29 cellular contexts compared by ENCODE assay signal in the genomic region with DNA sequence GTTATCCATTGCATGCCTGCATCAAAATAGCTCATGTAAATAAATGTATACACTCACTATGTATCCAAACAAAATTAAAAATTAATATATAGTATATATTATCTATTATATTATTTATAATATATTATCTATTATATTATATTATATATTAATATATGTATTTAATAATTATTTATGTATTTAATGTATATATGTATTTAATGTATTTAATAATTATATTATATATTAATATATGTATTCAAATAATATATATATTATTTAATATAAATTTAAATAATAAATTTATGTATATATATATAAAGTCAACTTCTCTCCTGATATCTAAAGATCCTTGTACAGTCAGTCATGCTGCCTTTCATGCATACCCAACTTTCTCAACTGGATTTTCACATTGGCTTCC.
"Had no signal": no experiment of that assay in that cellular context is flagged by ENCODE, and none has a peak within 500 bp of the region (broad histone marks: within the 10 kb centered on the region; RNA-seq: fewer than 3 reads in every experiment).

No MANE protein-coding gene starts in this region.

- H3K4me1 Mint-ChIP-seq: activated CD4-positive, alpha-beta T cell treated with anti-CD3 and anti-CD28 coated beads, Interleukin-2, amount 10 ng/mL, durations not matched to agents 7 days and 5 days; activated naive CD4-positive, alpha-beta T cell treated with anti-CD3 and anti-CD28 coated beads, Interleukin-2, amount 50 U/mL, for 24 hours; activated naive CD8-positive, alpha-beta T cell treated with anti-CD3 and anti-CD28 coated beads for 36 hours; activated naive CD8-positive, alpha-beta T cell treated with anti-CD3 and anti-CD28 coated beads, Interleukin-2, amount 50 U/mL, for 24 hours; activated T-helper 17 cell treated with anti-CD3 and anti-CD28 coated beads, Interleukin-2, amount 50 U/mL, for 72 hours; T-helper 17 cell had no signal

- H3K27ac ChIP-seq: adrenal gland, body of pancreas, colonic mucosa, gastrocnemius medialis, heart left ventricle had no signal

- H3K4me3 Mint-ChIP-seq: activated CD4-positive, alpha-beta T cell treated with anti-CD3 and anti-CD28 coated beads, Interleukin-2, amount 10 ng/mL, durations not matched to agents 7 days and 5 days; activated CD8-positive, alpha-beta T cell treated with anti-CD3 and anti-CD28 coated beads for 36 hours; activated naive CD4-positive, alpha-beta T cell treated with anti-CD3 and anti-CD28 coated beads for 36 hours; activated naive CD4-positive, alpha-beta T cell treated with anti-CD3 and anti-CD28 coated beads, Interleukin-2, amount 50 U/mL, for 24 hours; activated naive CD8-positive, alpha-beta T cell treated with anti-CD3 and anti-CD28 coated beads for 36 hours; activated naive CD8-positive, alpha-beta T cell treated with anti-CD3 and anti-CD28 coated beads, Interleukin-2, amount 50 U/mL, for 24 hours; activated T-cell treated with anti-CD3 and anti-CD28 coated beads, Interleukin-2, amount 50 U/mL, for 4 hours; activated T-helper 17 cell treated with anti-CD3 and anti-CD28 coated beads, Interleukin-2, amount 50 U/mL, for 72 hours; T-helper 17 cell; T-helper 2 cell treated with Interferon-gamma antibody and Interleukin-4, amounts not matched to agents 5 μg/mL and 100 μg/mL, for 36 hours had no signal

- H3K36me3 ChIP-seq: adrenal gland, colonic mucosa, gastrocnemius medialis, heart left ventricle had no signal

- H3K4me1 ChIP-seq: adrenal gland, body of pancreas, colonic mucosa, gastrocnemius medialis, heart left ventricle had no signal

- H3K9me3 Mint-ChIP-seq: activated naive CD8-positive, alpha-beta T cell treated with anti-CD3 and anti-CD28 coated beads for 36 hours had no signal

- H3K27ac Mint-ChIP-seq: activated CD4-positive, alpha-beta T cell treated with anti-CD3 and anti-CD28 coated beads, Interleukin-2, amount 10 ng/mL, durations not matched to agents 7 days and 5 days; activated CD8-positive, alpha-beta T cell treated with anti-CD3 and anti-CD28 coated beads for 36 hours; activated naive CD4-positive, alpha-beta T cell treated with anti-CD3 and anti-CD28 coated beads for 36 hours; activated naive CD4-positive, alpha-beta T cell treated with anti-CD3 and anti-CD28 coated beads, Interleukin-2, amount 50 U/mL, for 24 hours; activated naive CD8-positive, alpha-beta T cell treated with anti-CD3 and anti-CD28 coated beads for 36 hours; activated naive CD8-positive, alpha-beta T cell treated with anti-CD3 and anti-CD28 coated beads, Interleukin-2, amount 50 U/mL, for 24 hours; activated T-helper 17 cell treated with anti-CD3 and anti-CD28 coated beads, Interleukin-2, amount 50 U/mL, for 72 hours; T-helper 17 cell; T-helper 2 cell treated with Interferon-gamma antibody and Interleukin-4, amounts not matched to agents 5 μg/mL and 100 μg/mL, for 36 hours had no signal

- H3K9me3 ChIP-seq: adrenal gland, body of pancreas, colonic mucosa, gastrocnemius medialis, heart left ventricle had no signal

- H3K27me3 ChIP-seq: adrenal gland, body of pancreas, colonic mucosa, gastrocnemius medialis, heart left ventricle had no signal

- H3K36me3 Mint-ChIP-seq: activated naive CD4-positive, alpha-beta T cell treated with anti-CD3 and anti-CD28 coated beads, Interleukin-2, amount 50 U/mL, for 24 hours; activated naive CD8-positive, alpha-beta T cell treated with anti-CD3 and anti-CD28 coated beads for 36 hours had no signal

- DNase-seq: activated CD4-positive, alpha-beta T cell treated with anti-CD3 and anti-CD28 coated beads for 1 hour; activated CD4-positive, alpha-beta T cell treated with anti-CD3 and anti-CD28 coated beads for 4 hours; activated CD4-positive, alpha-beta T cell treated with anti-CD3 and anti-CD28 coated beads, Interleukin-2, amount 10 ng/mL, durations not matched to agents 7 days and 5 days; activated CD4-positive, alpha-beta T cell treated with anti-CD3 and anti-CD28 coated beads, Interleukin-2, amount 50 U/mL, for 48 hours; activated CD8-positive, alpha-beta memory T cell treated with anti-CD3 and anti-CD28 coated beads for 24 hours; activated CD8-positive, alpha-beta T cell treated with anti-CD3 and anti-CD28 coated beads for 36 hours; activated effector memory CD4-positive, alpha-beta T cell treated with Interleukin-2 at 50 U/mL for 16 hours; activated naive CD4-positive, alpha-beta T cell treated with anti-CD3 and anti-CD28 coated beads for 36 hours; activated naive CD8-positive, alpha-beta T cell treated with anti-CD3 and anti-CD28 coated beads for 36 hours; activated naive CD8-positive, alpha-beta T cell treated with anti-CD3 and anti-CD28 coated beads, Interleukin-2, amount 50 U/mL, for 24 hours; activated T-cell treated with anti-CD3 and anti-CD28 coated beads, Interleukin-2, amount 50 U/mL, for 4 hours; adrenal gland; amygdala; aorta; body of pancreas; caudate nucleus; colonic mucosa; effector CD8-positive, alpha-beta T cell; foreskin fibroblast; gastrocnemius medialis; glutamatergic neuron; heart left ventricle; T-helper 1 cell; T-helper 17 cell; T1000 had no signal

- H3K4me3 ChIP-seq: adrenal gland, body of pancreas, colonic mucosa, gastrocnemius medialis, heart left ventricle had no signal

- ATAC-seq: activated CD8-positive, alpha-beta T cell treated with anti-CD3 and anti-CD28 coated beads for 36 hours; activated naive CD8-positive, alpha-beta T cell treated with anti-CD3 and anti-CD28 coated beads, Interleukin-2, amount 50 U/mL, for 24 hours; activated T-cell treated with anti-CD3 and anti-CD28 coated beads, Interleukin-2, amount 50 U/mL, for 4 hours; activated T-helper 17 cell treated with anti-CD3 and anti-CD28 coated beads, Interleukin-2, amount 50 U/mL, for 72 hours; body of pancreas; esophagus mucosa; gastrocnemius medialis; heart left ventricle; T-helper 17 cell had no signal
